Comparison of ENCODE assay signal across 1 cellular context in the genomic region with DNA sequence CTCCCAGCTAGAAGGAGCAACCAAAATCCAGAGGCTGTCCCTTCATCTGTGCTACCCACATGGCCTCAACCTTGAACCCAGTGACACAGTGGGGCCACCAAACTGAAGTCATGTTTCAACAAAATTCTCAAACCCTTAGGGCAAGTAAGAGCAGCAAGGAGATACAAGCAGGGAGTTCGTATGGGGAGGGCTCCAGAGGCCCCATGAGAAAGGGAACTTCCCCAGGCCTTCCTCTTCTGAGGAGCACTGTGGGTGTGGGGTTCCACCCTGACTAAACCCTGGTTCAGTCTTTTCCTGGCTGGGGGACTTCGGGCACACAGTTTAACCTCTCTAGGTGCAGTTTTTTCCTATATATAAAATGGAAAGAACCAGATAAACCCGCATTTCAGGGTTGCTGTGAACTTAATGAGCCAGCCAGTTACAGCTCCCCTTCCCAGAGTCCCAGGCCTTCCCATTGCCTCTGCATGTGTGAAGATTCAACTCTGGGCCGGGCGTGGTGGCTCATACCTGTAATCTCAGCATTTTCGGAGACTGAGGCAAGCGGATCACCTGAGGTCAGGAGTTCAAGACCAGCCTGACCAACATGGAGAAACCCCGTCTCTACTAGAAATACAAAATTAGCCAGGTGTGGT.
TF ChIP-seq lines count a peak whose summit lies in the region.

No MANE protein-coding gene starts in this region.

TF ChIP-seq in IMR-90, 13 proteins besides CTCF, POLR2A, EP300 and RAD21:
- TF ChIP-seq RFX5 (IDR thresholded peaks at IDR 0.05; ENCODE audit: low read depth, low read length) (no peak), NFE2L2 (IDR thresholded peaks at IDR 0.05; ENCODE audit: low read depth, low read length) (no peak), MAZ (IDR thresholded peaks at IDR 0.05; ENCODE audit: borderline replicate concordance, low read depth, low read length) (no peak)
